2 cellular contexts compared by ENCODE assay signal in the genomic region with DNA sequence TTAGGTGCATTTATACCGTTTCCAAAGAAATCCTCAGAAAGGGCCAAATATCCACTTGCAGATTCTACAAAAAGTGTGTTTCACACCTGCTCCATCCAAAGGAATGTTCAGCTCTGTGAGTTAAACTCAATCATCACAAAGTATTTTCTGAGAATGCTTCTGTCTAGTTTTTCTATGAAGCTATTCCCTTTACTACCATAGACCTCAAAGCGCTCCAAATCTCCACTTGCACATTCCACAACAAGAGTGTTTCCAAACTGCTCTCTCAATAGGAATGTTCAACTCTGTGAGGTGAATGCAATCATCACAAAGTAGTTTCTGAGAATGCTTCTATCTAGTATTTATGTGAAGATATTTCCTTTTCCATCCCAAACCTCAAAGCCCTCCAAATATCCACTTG.
TF ChIP-seq lines count a peak whose summit lies in the region.

No MANE protein-coding gene starts in this region.

TF ChIP-seq in A549, 52 proteins besides CTCF, POLR2A, EP300 and RAD21 (continued from another document):
- TF ChIP-seq, protein P1, sequence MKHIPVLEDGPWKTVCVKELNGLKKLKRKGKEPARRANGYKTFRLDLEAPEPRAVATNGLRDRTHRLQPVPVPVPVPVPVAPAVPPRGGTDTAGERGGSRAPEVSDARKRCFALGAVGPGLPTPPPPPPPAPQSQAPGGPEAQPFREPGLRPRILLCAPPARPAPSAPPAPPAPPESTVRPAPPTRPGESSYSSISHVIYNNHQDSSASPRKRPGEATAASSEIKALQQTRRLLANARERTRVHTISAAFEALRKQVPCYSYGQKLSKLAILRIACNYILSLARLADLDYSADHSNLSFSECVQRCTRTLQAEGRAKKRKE (CRISPR knock-in tag; IDR thresholded peaks at IDR 0.05; ENCODE audit: low read depth): peak; percentile 88; the same call in 1 of the 2 replicates
- peak; percentile 79; the same call in 1 of the 2 replicates for TF ChIP-seq NPAS2 (CRISPR knock-in tag; IDR thresholded peaks at IDR 0.05; ENCODE audit: borderline replicate concordance)

TF ChIP-seq in K562, 482 proteins besides CTCF, POLR2A, EP300 and RAD21 (continued from another document):
- TF ChIP-seq, protein P2, sequence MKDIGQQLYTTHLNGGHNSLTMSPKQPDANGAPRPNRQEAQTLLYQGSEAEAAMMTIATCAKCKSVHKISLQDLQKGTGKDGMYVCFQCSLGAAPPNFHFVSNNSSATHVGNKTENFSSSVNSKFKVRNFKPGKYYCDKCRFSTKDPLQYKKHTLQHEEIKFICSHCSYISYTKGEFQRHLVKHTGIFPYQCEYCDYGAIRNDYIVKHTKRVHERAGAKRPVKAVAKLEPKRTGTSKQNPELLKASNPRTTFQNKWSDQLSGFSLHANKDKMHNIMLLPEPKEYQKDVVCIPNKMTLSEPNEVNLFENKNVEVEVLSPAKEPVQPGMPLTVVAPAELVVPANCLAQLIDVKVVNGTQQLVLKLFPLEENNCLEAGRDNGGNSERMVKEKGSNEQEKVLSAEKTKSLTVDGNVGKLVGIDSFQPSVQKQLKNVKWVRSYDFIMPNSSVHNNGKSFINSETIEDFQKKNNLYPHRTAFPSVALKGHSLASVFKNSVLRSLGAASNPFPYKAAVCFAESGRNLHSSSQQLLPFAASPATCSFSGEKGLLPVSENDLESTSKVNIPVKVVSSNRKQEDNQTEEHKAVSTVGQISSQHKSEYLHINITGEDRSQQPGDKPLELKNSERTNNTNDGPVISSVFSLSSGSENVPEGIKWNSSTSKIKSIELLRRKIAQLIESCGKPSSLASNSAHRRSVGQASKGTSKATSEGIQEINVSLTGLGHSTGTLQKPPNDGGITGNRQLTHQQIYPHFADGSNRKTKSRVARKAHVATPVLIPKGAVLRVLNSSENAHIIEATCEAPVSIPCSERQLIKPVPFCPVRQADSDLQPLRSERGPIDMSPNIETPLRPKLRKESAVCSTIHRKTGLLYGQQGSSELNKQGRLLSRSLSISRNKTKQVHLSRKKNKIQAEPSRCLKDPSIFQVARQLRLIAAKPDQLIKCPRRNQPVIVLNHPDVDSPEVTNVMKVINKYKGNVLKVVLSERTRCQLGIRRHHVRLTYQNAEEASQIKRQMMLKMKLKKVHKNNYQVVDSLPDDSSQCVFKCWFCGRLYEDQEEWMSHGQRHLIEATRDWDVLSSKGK (CRISPR knock-in tag; IDR thresholded peaks at IDR 0.05): peak; percentile 91; the same call in 1 of the 2 replicates
- peak; percentile 79; the same call in 1 of the 2 replicates for TF ChIP-seq ELF2 (CRISPR knock-in tag; IDR thresholded peaks at IDR 0.05)
- TF ChIP-seq, protein P3, sequence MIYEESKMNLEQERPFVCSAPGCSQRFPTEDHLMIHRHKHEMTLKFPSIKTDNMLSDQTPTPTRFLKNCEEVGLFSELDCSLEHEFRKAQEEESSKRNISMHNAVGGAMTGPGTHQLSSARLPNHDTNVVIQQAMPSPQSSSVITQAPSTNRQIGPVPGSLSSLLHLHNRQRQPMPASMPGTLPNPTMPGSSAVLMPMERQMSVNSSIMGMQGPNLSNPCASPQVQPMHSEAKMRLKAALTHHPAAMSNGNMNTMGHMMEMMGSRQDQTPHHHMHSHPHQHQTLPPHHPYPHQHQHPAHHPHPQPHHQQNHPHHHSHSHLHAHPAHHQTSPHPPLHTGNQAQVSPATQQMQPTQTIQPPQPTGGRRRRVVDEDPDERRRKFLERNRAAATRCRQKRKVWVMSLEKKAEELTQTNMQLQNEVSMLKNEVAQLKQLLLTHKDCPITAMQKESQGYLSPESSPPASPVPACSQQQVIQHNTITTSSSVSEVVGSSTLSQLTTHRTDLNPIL (CRISPR knock-in tag; IDR thresholded peaks at IDR 0.05): peak; percentile 89; the same call in 1 of the 2 replicates
- TF ChIP-seq PHF21A (IDR thresholded peaks at IDR 0.05; ENCODE audit: borderline replicate concordance, low read depth): peak; percentile 97
- TF ChIP-seq TEAD2 (tag; IDR thresholded peaks at IDR 0.05): peak; percentile 56; the same call in 1 of the 2 replicates
- TF ChIP-seq ZNF830 (CRISPR knock-in tag; IDR thresholded peaks at IDR 0.05): peak; percentile 87; the same call in 1 of the 2 replicates
- TF ChIP-seq, protein P4, sequence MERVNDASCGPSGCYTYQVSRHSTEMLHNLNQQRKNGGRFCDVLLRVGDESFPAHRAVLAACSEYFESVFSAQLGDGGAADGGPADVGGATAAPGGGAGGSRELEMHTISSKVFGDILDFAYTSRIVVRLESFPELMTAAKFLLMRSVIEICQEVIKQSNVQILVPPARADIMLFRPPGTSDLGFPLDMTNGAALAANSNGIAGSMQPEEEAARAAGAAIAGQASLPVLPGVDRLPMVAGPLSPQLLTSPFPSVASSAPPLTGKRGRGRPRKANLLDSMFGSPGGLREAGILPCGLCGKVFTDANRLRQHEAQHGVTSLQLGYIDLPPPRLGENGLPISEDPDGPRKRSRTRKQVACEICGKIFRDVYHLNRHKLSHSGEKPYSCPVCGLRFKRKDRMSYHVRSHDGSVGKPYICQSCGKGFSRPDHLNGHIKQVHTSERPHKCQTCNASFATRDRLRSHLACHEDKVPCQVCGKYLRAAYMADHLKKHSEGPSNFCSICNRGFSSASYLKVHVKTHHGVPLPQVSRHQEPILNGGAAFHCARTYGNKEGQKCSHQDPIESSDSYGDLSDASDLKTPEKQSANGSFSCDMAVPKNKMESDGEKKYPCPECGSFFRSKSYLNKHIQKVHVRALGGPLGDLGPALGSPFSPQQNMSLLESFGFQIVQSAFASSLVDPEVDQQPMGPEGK (CRISPR knock-in tag; IDR thresholded peaks at IDR 0.05; ENCODE audit: borderline replicate concordance): peak; percentile 94
- TF ChIP-seq KLF10 (CRISPR knock-in tag; IDR thresholded peaks at IDR 0.05): peak; percentile 88
- peak; percentile 59; the same call in 1 of the 2 replicates for TF ChIP-seq PYGO2 (tag; IDR thresholded peaks at IDR 0.05)
- 0 out of 2 replicates have a peak, but pooled peaks have one; percentile 18 for TF ChIP-seq PTRF (tag; IDR thresholded peaks at IDR 0.05)
- peak in 1 of 2 experiments; percentile 66 for TF ChIP-seq NCOA2 (IDR thresholded peaks at IDR 0.05; ENCODE audit: partially characterized antibody in 2 of 2)
- TF ChIP-seq ZNF79 (CRISPR knock-in tag; IDR thresholded peaks at IDR 0.05; ENCODE audit: low read depth): 0 out of 2 replicates have a peak, but pooled peaks have one; percentile 36
- peak; percentile 35 for TF ChIP-seq HDAC3 (IDR thresholded peaks at IDR 0.05; ENCODE audit: borderline replicate concordance, partially characterized antibody)
- TF ChIP-seq HSF4 (CRISPR knock-in tag; IDR thresholded peaks at IDR 0.05; ENCODE audit: borderline replicate concordance): peak; percentile 73; the same call in 1 of the 2 replicates
- TF ChIP-seq, protein P5, sequence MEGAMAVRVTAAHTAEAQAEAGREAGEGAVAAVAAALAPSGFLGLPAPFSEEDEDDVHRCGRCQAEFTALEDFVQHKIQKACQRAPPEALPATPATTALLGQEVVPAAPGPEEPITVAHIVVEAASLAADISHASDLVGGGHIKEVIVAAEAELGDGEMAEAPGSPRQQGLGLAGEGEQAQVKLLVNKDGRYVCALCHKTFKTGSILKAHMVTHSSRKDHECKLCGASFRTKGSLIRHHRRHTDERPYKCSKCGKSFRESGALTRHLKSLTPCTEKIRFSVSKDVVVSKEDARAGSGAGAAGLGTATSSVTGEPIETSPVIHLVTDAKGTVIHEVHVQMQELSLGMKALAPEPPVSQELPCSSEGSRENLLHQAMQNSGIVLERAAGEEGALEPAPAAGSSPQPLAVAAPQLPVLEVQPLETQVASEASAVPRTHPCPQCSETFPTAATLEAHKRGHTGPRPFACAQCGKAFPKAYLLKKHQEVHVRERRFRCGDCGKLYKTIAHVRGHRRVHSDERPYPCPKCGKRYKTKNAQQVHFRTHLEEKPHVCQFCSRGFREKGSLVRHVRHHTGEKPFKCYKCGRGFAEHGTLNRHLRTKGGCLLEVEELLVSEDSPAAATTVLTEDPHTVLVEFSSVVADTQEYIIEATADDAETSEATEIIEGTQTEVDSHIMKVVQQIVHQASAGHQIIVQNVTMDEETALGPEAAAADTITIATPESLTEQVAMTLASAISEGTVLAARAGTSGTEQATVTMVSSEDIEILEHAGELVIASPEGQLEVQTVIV (CRISPR knock-in tag; IDR thresholded peaks at IDR 0.05; ENCODE audit: borderline replicate concordance): peak; percentile 90
- peak; percentile 90 for TF ChIP-seq ZNF3 (CRISPR knock-in tag; IDR thresholded peaks at IDR 0.05)
- peak; percentile 90; the same call in 1 of the 2 replicates for TF ChIP-seq HEY1 (CRISPR knock-in tag; IDR thresholded peaks at IDR 0.05; ENCODE audit: borderline replicate concordance)
- peak; percentile 51 for TF ChIP-seq NUFIP1 (IDR thresholded peaks at IDR 0.05; ENCODE audit: partially characterized antibody)
- TF ChIP-seq TAF9B (IDR thresholded peaks at IDR 0.05; ENCODE audit: partially characterized antibody): peak; percentile 34
- TF ChIP-seq HMG20B (CRISPR knock-in tag; IDR thresholded peaks at IDR 0.05): peak; percentile 84; the same call in 1 of the 2 replicates
- TF ChIP-seq, protein P6, sequence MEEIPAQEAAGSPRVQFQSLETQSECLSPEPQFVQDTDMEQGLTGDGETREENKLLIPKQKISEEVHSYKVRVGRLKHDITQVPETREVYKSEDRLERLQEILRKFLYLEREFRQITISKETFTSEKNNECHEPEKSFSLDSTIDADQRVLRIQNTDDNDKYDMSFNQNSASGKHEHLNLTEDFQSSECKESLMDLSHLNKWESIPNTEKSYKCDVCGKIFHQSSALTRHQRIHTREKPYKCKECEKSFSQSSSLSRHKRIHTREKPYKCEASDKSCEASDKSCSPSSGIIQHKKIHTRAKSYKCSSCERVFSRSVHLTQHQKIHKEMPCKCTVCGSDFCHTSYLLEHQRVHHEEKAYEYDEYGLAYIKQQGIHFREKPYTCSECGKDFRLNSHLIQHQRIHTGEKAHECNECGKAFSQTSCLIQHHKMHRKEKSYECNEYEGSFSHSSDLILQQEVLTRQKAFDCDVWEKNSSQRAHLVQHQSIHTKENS (CRISPR knock-in tag; IDR thresholded peaks at IDR 0.05): peak; percentile 71; the same call in 1 of the 2 replicates
- TF ChIP-seq, protein P7, sequence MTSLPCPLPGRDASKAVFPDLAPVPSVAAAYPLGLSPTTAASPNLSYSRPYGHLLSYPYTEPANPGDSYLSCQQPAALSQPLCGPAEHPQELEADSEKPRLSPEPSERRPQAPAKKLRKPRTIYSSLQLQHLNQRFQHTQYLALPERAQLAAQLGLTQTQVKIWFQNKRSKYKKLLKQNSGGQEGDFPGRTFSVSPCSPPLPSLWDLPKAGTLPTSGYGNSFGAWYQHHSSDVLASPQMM (CRISPR knock-in tag; IDR thresholded peaks at IDR 0.05): peak; percentile 70; the same call in 1 of the 2 replicates
- peak; percentile 47; the same call in 1 of the 2 replicates for TF ChIP-seq SIN3B (IDR thresholded peaks at IDR 0.05; ENCODE audit: low read depth)
- TF ChIP-seq ZNF77 (CRISPR knock-in tag; IDR thresholded peaks at IDR 0.05): peak; percentile 81; the same call in 1 of the 2 replicates
- TF ChIP-seq SLC30A9 (CRISPR knock-in tag; IDR thresholded peaks at IDR 0.05): 0 out of 2 replicates have a peak, but pooled peaks have one; percentile 35
- TF ChIP-seq CHCHD3 (CRISPR knock-in tag; IDR thresholded peaks at IDR 0.05): 0 out of 2 replicates have a peak, but pooled peaks have one; percentile 52
- peak; percentile 57; the same call in 1 of the 2 replicates for TF ChIP-seq NFE2L1 (tag; IDR thresholded peaks at IDR 0.05; ENCODE audit: borderline replicate concordance, low read depth)
